ENCODE assay signal across 8 cellular contexts in genomic region chr6:136226027-136226673, GRCh38. TPM values are rescaled to one million over a fixed set of nuclear protein-coding genes. Genes with fewer than 3 reads are reported as not detected.
DNase-seq lines count a peak whose midpoint lies in the region; ATAC-seq and TF ChIP-seq lines count a peak whose summit lies in the region.

No MANE protein-coding gene starts in this region.

- peak; percentile 58 for ATAC-seq in GM19043 (IDR thresholded peaks at IDR 0.05; ENCODE audit: low read depth, unreplicated experiment)
- ATAC-seq in HG03558 (IDR thresholded peaks at IDR 0.05; ENCODE audit: extremely low read depth, unreplicated experiment) = peak; percentile 84
- ATAC-seq in activated T-cell treated with anti-CD3 and anti-CD28 coated beads, Interleukin-2, amount 50 U/mL, for 4 hours = peak; percentile 73 to 81

- no peak overlapping the region for H3K9ac ChIP-seq in BLaER1

- H3K4me3 Mint-ChIP-seq in activated T-cell treated with anti-CD3 and anti-CD28 coated beads, Interleukin-2, amount 50 U/mL, for 4 hours = peak overlapping the region; percentile 39
- H3K4me3 Mint-ChIP-seq in neural crest cell = no peak overlapping the region

- intact Hi-C loops in tibial artery (cut with DNase I; ENCODE audit: low total_unique reads) = loop anchor here (5.0 to 10.0 kb wide), 2 partner anchors 691 to 719 kb away; no protein-coding TSS in a partner anchor

- peaks cover 7% of the 10 kb centered on the region for H3K4me1 Mint-ChIP-seq in activated T-cell treated with anti-CD3 and anti-CD28 coated beads, Interleukin-2, amount 50 U/mL, for 4 hours (ENCODE audit: low read depth)
- peaks cover 6% of the 10 kb centered on the region for H3K4me1 Mint-ChIP-seq in neural crest cell

- TF ChIP-seq CTCF in neural crest cell (conservative IDR thresholded peaks at IDR 0.05) (peak; percentile 100), tibial artery (IDR thresholded peaks at IDR 0.05) (peak; percentile 98 to 100)

- peak overlapping the region; percentile 40 for H3K4me2 ChIP-seq in BLaER1

- H3K9me3 Mint-ChIP-seq in activated T-cell treated with anti-CD3 and anti-CD28 coated beads, Interleukin-2, amount 50 U/mL, for 4 hours = peaks cover 4% of the 10 kb centered on the region
- peaks cover 16% of the 10 kb centered on the region for H3K9me3 Mint-ChIP-seq in neural crest cell

- peaks cover 6% of the 10 kb centered on the region; the same call in 1 of the 2 replicates for H3K4me1 ChIP-seq in BLaER1
- H3K4me1 ChIP-seq in tibial artery = peaks cover 0 to 5% (median 0%) of the 10 kb centered on the region in 4 donors

- no peaks in the 10 kb centered on the region for H3K27me3 Mint-ChIP-seq in activated T-cell treated with anti-CD3 and anti-CD28 coated beads, Interleukin-2, amount 50 U/mL, for 4 hours (ENCODE audit: low read depth)
- H3K27me3 Mint-ChIP-seq in neural crest cell (ENCODE audit: low read depth) = no peaks in the 10 kb centered on the region

- DNase-seq in OCI-M2 (lab: John Stamatoyannopoulos, UW; ENCODE audit: unreplicated experiment) (peak; percentile 79), fibroblast of gingiva (ENCODE audit: low read depth) (peak; percentile 73), neural crest cell (ENCODE audit: low read depth, low spot score) (peak; percentile 65), tibial artery (peak in 1 of 2 donors; percentile 48)
- peak; percentile 47 for DNase-seq in activated T-cell treated with anti-CD3 and anti-CD28 coated beads, Interleukin-2, amount 50 U/mL, for 4 hours

- H4K20me1 ChIP-seq in BLaER1 = no peaks in the 10 kb centered on the region

- H3K9me3 ChIP-seq in BLaER1 = 0 out of 2 replicates have a peak, but pooled peaks cover 1% of the 10 kb centered on the region
- H3K9me3 ChIP-seq in tibial artery = no peaks in the 10 kb centered on the region

- no peak overlapping the region for H3K4me3 ChIP-seq in BLaER1
- H3K4me3 ChIP-seq in tibial artery = peak overlapping the region in 1 of 2 donors; percentile 37

- no peak overlapping the region for H3K27ac Mint-ChIP-seq in neural crest cell (ENCODE audit: unreplicated experiment)

- no peak overlapping the region for H3K27ac ChIP-seq in BLaER1
- no peak overlapping the region for H3K27ac ChIP-seq in tibial artery

- H3K27me3 ChIP-seq in BLaER1 (no peaks in the 10 kb centered on the region), tibial artery (no peaks in the 10 kb centered on the region)

- H3K36me3 ChIP-seq in BLaER1 = peaks cover 17% of the 10 kb centered on the region
- no peaks in the 10 kb centered on the region for H3K36me3 ChIP-seq in tibial artery

- no peaks in the 10 kb centered on the region for H3K36me3 Mint-ChIP-seq in activated T-cell treated with anti-CD3 and anti-CD28 coated beads, Interleukin-2, amount 50 U/mL, for 4 hours (ENCODE audit: insufficient read depth)
- peaks cover 4% of the 10 kb centered on the region for H3K36me3 Mint-ChIP-seq in neural crest cell (ENCODE audit: low read depth)

RNA-seq across cellular contexts. Expression of gene MTFR2, which starts 24.0 kb away (rescaled TPM):
- total RNA-seq in activated T-cell treated with anti-CD3 and anti-CD28 coated beads, Interleukin-2, amount 50 U/mL, for 4 hours = 10 to 100 TPM in 2 of 3 donors, 1 to 10 TPM in 1; 9.9 to 16.7 (median 13.4) TPM
- 5.7 and 6.7 TPM in 2 replicates for total RNA-seq in neural crest cell
